Comparison of ENCODE assay signal across 2 cellular contexts in the genomic region with DNA sequence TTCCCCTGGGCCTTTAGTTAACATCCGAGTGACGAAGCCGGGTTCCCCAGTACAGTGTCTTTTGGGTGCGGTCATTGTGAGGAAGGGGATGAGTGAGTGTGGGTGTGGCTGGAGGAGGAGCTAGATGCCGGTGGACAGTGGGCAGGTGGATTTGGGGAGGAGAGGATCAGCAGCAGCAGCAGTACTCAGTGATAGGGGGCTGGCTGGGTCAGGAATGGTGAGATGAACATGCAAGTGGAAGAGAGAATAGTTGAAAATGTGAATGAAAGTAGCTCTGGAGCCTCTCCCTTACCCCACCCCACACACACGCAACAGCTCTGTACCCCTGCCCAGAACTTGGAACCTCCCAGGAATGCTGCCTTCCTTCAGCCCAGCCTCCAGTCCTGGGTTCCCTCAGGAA.
A peak's percentile ranks its signal among the peaks of the same experiment; 100 is the strongest.
TF ChIP-seq lines count a peak whose summit lies in the region.

No MANE protein-coding gene starts in this region.

TF ChIP-seq in HepG2, 621 proteins besides CTCF, POLR2A, EP300 and RAD21:
- no peak for TF ChIP-seq KAT7 (CRISPR knock-in tag; IDR thresholded peaks at IDR 0.05; ENCODE audit: borderline replicate concordance)
- TF ChIP-seq FOSL1 (CRISPR knock-in tag; IDR thresholded peaks at IDR 0.05; ENCODE audit: borderline replicate concordance) = no peak
- TF ChIP-seq, protein P1, sequence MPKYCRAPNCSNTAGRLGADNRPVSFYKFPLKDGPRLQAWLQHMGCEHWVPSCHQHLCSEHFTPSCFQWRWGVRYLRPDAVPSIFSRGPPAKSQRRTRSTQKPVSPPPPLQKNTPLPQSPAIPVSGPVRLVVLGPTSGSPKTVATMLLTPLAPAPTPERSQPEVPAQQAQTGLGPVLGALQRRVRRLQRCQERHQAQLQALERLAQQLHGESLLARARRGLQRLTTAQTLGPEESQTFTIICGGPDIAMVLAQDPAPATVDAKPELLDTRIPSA (CRISPR knock-in tag; IDR thresholded peaks at IDR 0.05; ENCODE audit: borderline replicate concordance) = no peak
- TF ChIP-seq, protein P2, sequence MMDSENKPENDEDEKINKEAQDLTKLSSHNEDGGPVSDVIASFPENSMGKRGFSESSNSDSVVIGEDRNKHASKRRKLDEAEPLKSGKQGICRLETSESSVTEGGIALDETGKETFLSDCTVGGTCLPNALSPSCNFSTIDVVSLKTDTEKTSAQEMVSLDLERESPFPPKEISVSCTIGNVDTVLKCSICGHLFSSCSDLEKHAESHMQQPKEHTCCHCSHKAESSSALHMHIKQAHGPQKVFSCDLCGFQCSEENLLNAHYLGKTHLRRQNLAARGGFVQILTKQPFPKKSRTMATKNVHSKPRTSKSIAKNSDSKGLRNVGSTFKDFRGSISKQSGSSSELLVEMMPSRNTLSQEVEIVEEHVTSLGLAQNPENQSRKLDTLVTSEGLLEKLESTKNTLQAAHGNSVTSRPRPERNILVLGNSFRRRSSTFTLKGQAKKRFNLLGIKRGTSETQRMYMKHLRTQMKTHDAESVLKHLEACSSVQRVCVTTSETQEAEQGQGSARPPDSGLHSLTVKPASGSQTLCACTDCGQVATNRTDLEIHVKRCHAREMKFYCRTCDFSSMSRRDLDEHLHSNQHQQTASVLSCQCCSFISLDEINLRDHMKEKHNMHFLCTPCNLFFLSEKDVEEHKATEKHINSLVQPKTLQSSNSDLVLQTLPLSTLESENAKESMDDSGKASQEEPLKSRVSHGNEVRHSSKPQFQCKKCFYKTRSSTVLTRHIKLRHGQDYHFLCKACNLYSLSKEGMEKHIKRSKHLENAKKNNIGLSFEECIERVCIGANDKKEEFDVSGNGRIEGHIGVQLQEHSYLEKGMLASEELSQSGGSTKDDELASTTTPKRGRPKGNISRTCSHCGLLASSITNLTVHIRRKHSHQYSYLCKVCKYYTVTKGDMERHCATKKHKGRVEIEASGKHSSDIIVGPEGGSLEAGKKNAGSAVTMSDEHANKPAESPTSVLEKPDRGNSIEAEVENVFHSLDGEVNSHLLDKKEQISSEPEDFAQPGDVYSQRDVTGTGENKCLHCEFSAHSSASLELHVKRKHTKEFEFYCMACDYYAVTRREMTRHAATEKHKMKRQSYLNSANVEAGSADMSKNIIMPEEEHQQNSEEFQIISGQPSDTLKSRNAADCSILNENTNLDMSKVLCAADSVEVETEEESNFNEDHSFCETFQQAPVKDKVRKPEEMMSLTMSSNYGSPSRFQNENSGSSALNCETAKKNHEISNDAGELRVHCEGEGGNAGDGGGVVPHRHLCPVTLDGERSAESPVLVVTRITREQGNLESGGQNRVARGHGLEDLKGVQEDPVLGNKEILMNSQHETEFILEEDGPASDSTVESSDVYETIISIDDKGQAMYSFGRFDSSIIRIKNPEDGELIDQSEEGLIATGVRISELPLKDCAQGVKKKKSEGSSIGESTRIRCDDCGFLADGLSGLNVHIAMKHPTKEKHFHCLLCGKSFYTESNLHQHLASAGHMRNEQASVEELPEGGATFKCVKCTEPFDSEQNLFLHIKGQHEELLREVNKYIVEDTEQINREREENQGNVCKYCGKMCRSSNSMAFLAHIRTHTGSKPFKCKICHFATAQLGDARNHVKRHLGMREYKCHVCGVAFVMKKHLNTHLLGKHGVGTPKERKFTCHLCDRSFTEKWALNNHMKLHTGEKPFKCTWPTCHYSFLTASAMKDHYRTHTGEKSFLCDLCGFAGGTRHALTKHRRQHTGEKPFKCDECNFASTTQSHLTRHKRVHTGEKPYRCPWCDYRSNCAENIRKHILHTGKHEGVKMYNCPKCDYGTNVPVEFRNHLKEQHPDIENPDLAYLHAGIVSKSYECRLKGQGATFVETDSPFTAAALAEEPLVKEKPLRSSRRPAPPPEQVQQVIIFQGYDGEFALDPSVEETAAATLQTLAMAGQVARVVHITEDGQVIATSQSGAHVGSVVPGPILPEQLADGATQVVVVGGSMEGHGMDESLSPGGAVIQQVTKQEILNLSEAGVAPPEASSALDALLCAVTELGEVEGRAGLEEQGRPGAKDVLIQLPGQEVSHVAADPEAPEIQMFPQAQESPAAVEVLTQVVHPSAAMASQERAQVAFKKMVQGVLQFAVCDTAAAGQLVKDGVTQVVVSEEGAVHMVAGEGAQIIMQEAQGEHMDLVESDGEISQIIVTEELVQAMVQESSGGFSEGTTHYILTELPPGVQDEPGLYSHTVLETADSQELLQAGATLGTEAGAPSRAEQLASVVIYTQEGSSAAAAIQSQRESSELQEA (CRISPR knock-in tag; IDR thresholded peaks at IDR 0.05; ENCODE audit: not compliant biosample characterization) = no peak
- no peak for TF ChIP-seq PRPF4 (IDR thresholded peaks at IDR 0.05; ENCODE audit: low read depth, low read length, poor library complexity, severe bottlenecking)
- TF ChIP-seq SRSF9 (IDR thresholded peaks at IDR 0.05; ENCODE audit: borderline replicate concordance, insufficient read depth, low read depth, low read length, poor library complexity, severe bottlenecking) = no peak
- no peak for TF ChIP-seq NFKB2 (CRISPR knock-in tag; IDR thresholded peaks at IDR 0.05; ENCODE audit: borderline replicate concordance)
- no peak for TF ChIP-seq NONO (IDR thresholded peaks at IDR 0.05)
- TF ChIP-seq NONO (CRISPR knock-in tag; conservative IDR thresholded peaks at IDR 0.05) = no peak

TF ChIP-seq in PFSK-1, 5 proteins besides CTCF, POLR2A, EP300 and RAD21:
- TF ChIP-seq POLR2AphosphoS5 (IDR thresholded peaks at IDR 0.05; ENCODE audit: low read depth, low read length) = peak; percentile 29; the same call in 1 of the 2 replicates
- no peak for TF ChIP-seq TAF1 (IDR thresholded peaks at IDR 0.05; ENCODE audit: borderline replicate concordance, insufficient read depth, low read length)
